Comparison of ENCODE assay signal across 22 cellular contexts in genomic region chr22:49943771-49944398, GRCh38. TPM values are rescaled to one million over a fixed set of nuclear protein-coding genes. Genes with fewer than 3 reads are reported as not detected.
DNase-seq lines count a peak whose midpoint lies in the region; ATAC-seq and TF ChIP-seq lines count a peak whose summit lies in the region.
"Had no signal": no experiment of that assay in that cellular context is flagged by ENCODE, and none has a peak within 500 bp of the region (broad histone marks: within the 10 kb centered on the region; RNA-seq: fewer than 3 reads in every experiment).

No MANE protein-coding gene starts in this region.

- TF ChIP-seq CTCF in A673 (conservative IDR thresholded peaks at IDR 0.05; ENCODE audit: low read depth, low read length) (no peak), natural killer cell (IDR thresholded peaks at IDR 0.05) (no peak), left lung (IDR thresholded peaks at IDR 0.05) (no peak)

- H3K27me3 ChIP-seq in A673 (replicated peaks; ENCODE audit: insufficient read depth, low read depth, low read length, poor library complexity): no peaks in the 10 kb centered on the region
- H3K27me3 ChIP-seq in CD4-positive, alpha-beta memory T cell (ENCODE audit: insufficient read depth, low read length): no peaks in the 10 kb centered on the region
- no peaks in the 10 kb centered on the region for H3K27me3 ChIP-seq in left lung
- H3K27me3 ChIP-seq: ascending aorta, gastroesophageal sphincter, SJSA1 had no signal

- peak in 1 of 3 donors; percentile 19 for ATAC-seq in natural killer cell
- no peak for ATAC-seq in SK-N-SH treated with all-trans-retinoic acid at 6 μM for 48 hours
- ATAC-seq in left colon: no peak
- ATAC-seq in left lung: no peak
- ATAC-seq: activated T-helper 17 cell treated with anti-CD3 and anti-CD28 coated beads, Interleukin-2, amount 50 U/mL, for 72 hours; gastroesophageal sphincter had no signal

- H3K4me3 Mint-ChIP-seq in CD4-positive, alpha-beta memory T cell: no peak overlapping the region
- H3K4me3 Mint-ChIP-seq in activated CD4-positive, alpha-beta memory T cell treated with anti-CD3 and anti-CD28 coated beads for 36 hours: peak overlapping the region; percentile 55
- H3K4me3 Mint-ChIP-seq in natural killer cell: no peak overlapping the region
- H3K4me3 Mint-ChIP-seq: activated T-helper 17 cell treated with anti-CD3 and anti-CD28 coated beads, Interleukin-2, amount 50 U/mL, for 72 hours; HFFc6; nephron had no signal

- POLR2A ChIA-PET in A673 (lab: Charles Lee; ENCODE audit: low non-redundant PET): no interaction called here
- POLR2A ChIA-PET in CD4-positive, alpha-beta memory T cell (lab: Charles Lee; ENCODE audit: partially characterized antibody): interaction anchor here (1.0 to 1.5 kb wide), 3 partner anchors 8 to 23 kb away, joined by 3 to 4 read pairs (median 3); no protein-coding TSS in a partner anchor
- POLR2A ChIA-PET in activated CD4-positive, alpha-beta memory T cell treated with anti-CD3 and anti-CD28 coated beads for 36 hours (lab: Charles Lee): interaction anchor here (1.0 kb wide), 1 partner anchor 18 kb away, joined by 3 read pairs; no protein-coding TSS in a partner anchor

- CTCF ChIA-PET in A673 (lab: Charles Lee): no interaction called here
- CTCF ChIA-PET in CD4-positive, alpha-beta memory T cell (lab: Charles Lee; ENCODE audit: partially characterized antibody): no interaction called here
- CTCF ChIA-PET in activated CD4-positive, alpha-beta memory T cell treated with anti-CD3 and anti-CD28 coated beads for 36 hours (lab: Charles Lee): no interaction called here

- peak overlapping the region in 2 of 7 donors; percentile 37 to 70 for H3K27ac Mint-ChIP-seq in CD4-positive, alpha-beta memory T cell
- H3K27ac Mint-ChIP-seq in activated CD4-positive, alpha-beta memory T cell treated with anti-CD3 and anti-CD28 coated beads for 36 hours: peak overlapping the region; percentile 60
- peak overlapping the region; percentile 54 to 84 for H3K27ac Mint-ChIP-seq in natural killer cell
- H3K27ac Mint-ChIP-seq: activated T-helper 17 cell treated with anti-CD3 and anti-CD28 coated beads, Interleukin-2, amount 50 U/mL, for 72 hours; HFFc6; nephron had no signal

- no TSS peak for BruUV-seq in A673 (replicated peaks; lab: Mats Ljungman, UMichigan)

- peaks cover 8 to 26% (median 11%) of the 10 kb centered on the region in 4 donors for H3K4me1 Mint-ChIP-seq in CD4-positive, alpha-beta memory T cell
- H3K4me1 Mint-ChIP-seq in activated CD4-positive, alpha-beta memory T cell treated with anti-CD3 and anti-CD28 coated beads for 36 hours (ENCODE audit: low read depth): peaks cover 19% of the 10 kb centered on the region
- peaks cover 0 to 18% of the 10 kb centered on the region in 2 donors for H3K4me1 Mint-ChIP-seq in natural killer cell
- H3K4me1 Mint-ChIP-seq: activated T-helper 17 cell treated with anti-CD3 and anti-CD28 coated beads, Interleukin-2, amount 50 U/mL, for 72 hours had no signal

- H3K4me1 ChIP-seq in A673 (ENCODE audit: insufficient read depth, low read length, poor library complexity, severe bottlenecking): peaks cover 22% of the 10 kb centered on the region
- H3K4me1 ChIP-seq in CD4-positive, alpha-beta memory T cell (ENCODE audit: insufficient read depth, low read length): peaks cover 18% of the 10 kb centered on the region
- peaks cover 0 to 26% of the 10 kb centered on the region in 2 donors for H3K4me1 ChIP-seq in left lung
- H3K4me1 ChIP-seq: ascending aorta, SJSA1 had no signal

- no peaks in the 10 kb centered on the region for H3K27me3 Mint-ChIP-seq in CD4-positive, alpha-beta memory T cell
- H3K27me3 Mint-ChIP-seq in activated CD4-positive, alpha-beta memory T cell treated with anti-CD3 and anti-CD28 coated beads for 36 hours: no peaks in the 10 kb centered on the region
- no peaks in the 10 kb centered on the region for H3K27me3 Mint-ChIP-seq in natural killer cell (ENCODE audit: low read depth in 2 of 2)
- H3K27me3 Mint-ChIP-seq: activated T-helper 17 cell treated with anti-CD3 and anti-CD28 coated beads, Interleukin-2, amount 50 U/mL, for 72 hours had no signal

- H3K36me3 ChIP-seq in A673 (ENCODE audit: insufficient read depth, low read length, poor library complexity, severe bottlenecking) (no peaks in the 10 kb centered on the region), left lung (no peaks in the 10 kb centered on the region)
- H3K36me3 ChIP-seq in CD4-positive, alpha-beta memory T cell (ENCODE audit: insufficient read depth, low read length): no peaks in the 10 kb centered on the region
- H3K36me3 ChIP-seq: ascending aorta, gastroesophageal sphincter, SJSA1 had no signal

- no peaks in the 10 kb centered on the region for H3K36me3 Mint-ChIP-seq in CD4-positive, alpha-beta memory T cell
- H3K36me3 Mint-ChIP-seq in activated CD4-positive, alpha-beta memory T cell treated with anti-CD3 and anti-CD28 coated beads for 36 hours: no peaks in the 10 kb centered on the region
- H3K36me3 Mint-ChIP-seq in natural killer cell: no peaks in the 10 kb centered on the region

- H3K9me3 Mint-ChIP-seq in CD4-positive, alpha-beta memory T cell: peaks cover 0 to 4% (median 0%) of the 10 kb centered on the region in 8 donors
- no peaks in the 10 kb centered on the region for H3K9me3 Mint-ChIP-seq in activated CD4-positive, alpha-beta memory T cell treated with anti-CD3 and anti-CD28 coated beads for 36 hours
- H3K9me3 Mint-ChIP-seq in natural killer cell: no peaks in the 10 kb centered on the region
- H3K9me3 Mint-ChIP-seq: activated T-helper 17 cell treated with anti-CD3 and anti-CD28 coated beads, Interleukin-2, amount 50 U/mL, for 72 hours; HFFc6; nephron had no signal

- H3K27ac ChIP-seq in A673 (ENCODE audit: low read depth, low read length, poor library complexity, severe bottlenecking) (peak overlapping the region; percentile 82), left lung (peak overlapping the region in 1 of 2 donors; percentile 45)
- peak overlapping the region; percentile 83 for H3K27ac ChIP-seq in CD4-positive, alpha-beta memory T cell (ENCODE audit: low read depth, low read length)
- H3K27ac ChIP-seq: ascending aorta, C4-2B, coronary artery, epithelial cell of prostate, gastroesophageal sphincter, SJSA1 had no signal

- H3K9me3 ChIP-seq in A673 (ENCODE audit: low read depth, low read length, poor library complexity, severe bottlenecking): no peaks in the 10 kb centered on the region
- no peaks in the 10 kb centered on the region for H3K9me3 ChIP-seq in CD4-positive, alpha-beta memory T cell (ENCODE audit: control insufficient read depth in 1 of 2, low read length in 2 of 2)
- no peaks in the 10 kb centered on the region for H3K9me3 ChIP-seq in left lung
- H3K9me3 ChIP-seq: ascending aorta, gastroesophageal sphincter, SJSA1 had no signal

- H3K4me3 ChIP-seq in A673 (ENCODE audit: low read depth, low read length, poor library complexity, severe bottlenecking): peak overlapping the region; percentile 2
- no peak overlapping the region for H3K4me3 ChIP-seq in CD4-positive, alpha-beta memory T cell (ENCODE audit: low read length in 2 of 2)
- H3K4me3 ChIP-seq in left lung: no peak overlapping the region
- H3K4me3 ChIP-seq: ascending aorta, coronary artery, gastroesophageal sphincter, SJSA1 had no signal

- DNase-seq in A673 (ENCODE audit: low spot score) (no peak), natural killer cell (no peak), left colon (no peak), left lung (no peak)
- DNase-seq in CD4-positive, alpha-beta memory T cell: no peak
- no peak for DNase-seq in activated CD4-positive, alpha-beta memory T cell treated with anti-CD3 and anti-CD28 coated beads for 36 hours
- DNase-seq: activated CD4-positive, alpha-beta T cell treated with anti-CD3 and anti-CD28 coated beads, Interleukin-2, amount 50 U/mL, for 4 hours; DMS79 treated with DMSO at 0.1 percent for 48 hours; HFFc6; NCI-H2029 treated with DMSO at 0.1 percent for 48 hours; NCI-H510A treated with DMSO at 0.1 percent for 48 hours; OCI-M1; substantia nigra had no signal

- intact Hi-C loops in A673 (cut with micrococcal nuclease; ENCODE audit: unreplicated experiment) (no loop called here), natural killer cell (cut with micrococcal nuclease) (no loop called here), left colon (cut with DNase I, micrococcal nuclease) (no loop called here), left lung (cut with DNase I) (no loop called here)
- intact Hi-C loops in CD4-positive, alpha-beta memory T cell (cut with micrococcal nuclease): no loop called here
- intact Hi-C loops in activated CD4-positive, alpha-beta memory T cell treated with anti-CD3 and anti-CD28 coated beads for 36 hours (cut with micrococcal nuclease): no loop called here

TF ChIP-seq in SK-N-SH treated with all-trans-retinoic acid at 6 μM for 48 hours, 23 proteins besides CTCF, POLR2A, EP300 and RAD21 (continues in another document):
- no peak for TF ChIP-seq OSR1 (CRISPR knock-in tag; IDR thresholded peaks at IDR 0.05)
- no peak for TF ChIP-seq ZNF70 (CRISPR knock-in tag; IDR thresholded peaks at IDR 0.05)
- no peak for TF ChIP-seq TCF4 (CRISPR knock-in tag; IDR thresholded peaks at IDR 0.05; ENCODE audit: borderline replicate concordance)
- no peak for TF ChIP-seq PPARA (CRISPR knock-in tag; IDR thresholded peaks at IDR 0.05; ENCODE audit: borderline replicate concordance)
- no peak for TF ChIP-seq ZFP30 (CRISPR knock-in tag; IDR thresholded peaks at IDR 0.05)

RNA-seq across cellular contexts. Expression of gene PIM3, which starts 16.7 kb away (rescaled TPM):
- total RNA-seq in A673 (2021) (70.9 and 71.3 TPM in 2 replicates), natural killer cell (100 to 1,000 TPM; 107 to 130 (median 129) TPM), left colon (100 to 1,000 TPM in 1 of 2 donors, 10 to 100 TPM in 1; 45.6 to 201 TPM), left lung (100 to 1,000 TPM in 1 of 2 donors, 10 to 100 TPM in 1; 80.6 to 129 TPM)
- 10 to 100 TPM; 58.8 to 62.3 TPM for total RNA-seq in CD4-positive, alpha-beta memory T cell
- 10 to 100 TPM; 48.1 to 49.7 TPM for polyA plus RNA-seq in CD4-positive, alpha-beta memory T cell
- 100 to 1,000 TPM; 222 to 231 TPM for total RNA-seq in activated CD4-positive, alpha-beta memory T cell treated with anti-CD3 and anti-CD28 coated beads for 36 hours

RNA-seq across cellular contexts. Expression of gene CRELD2, which starts 25.5 kb away (rescaled TPM):
- total RNA-seq in A673 (2021): 54.1 and 54.7 TPM in 2 replicates
- total RNA-seq in CD4-positive, alpha-beta memory T cell: 10 to 100 TPM; 36.0 to 36.2 TPM
- 10 to 100 TPM; 40.2 to 46.1 TPM for polyA plus RNA-seq in CD4-positive, alpha-beta memory T cell
- total RNA-seq in activated CD4-positive, alpha-beta memory T cell treated with anti-CD3 and anti-CD28 coated beads for 36 hours: 10 to 100 TPM; 29.8 to 30.7 TPM
- total RNA-seq in natural killer cell: 10 to 100 TPM; 45.1 to 69.8 (median 48.5) TPM
- 10 to 100 TPM; 36.7 to 53.8 TPM for total RNA-seq in left colon
- 10 to 100 TPM; 59.7 to 79.7 TPM for total RNA-seq in left lung

RNA-seq across cellular contexts. Expression of gene ALG12, which starts 25.6 kb away (rescaled TPM):
- total RNA-seq in A673 (2021) (18.6 and 19.8 TPM in 2 replicates), natural killer cell (10 to 100 TPM; 17.2 to 22.7 (median 19.2) TPM), left colon (10 to 100 TPM; 22.8 to 27.9 TPM), left lung (10 to 100 TPM; 29.4 to 35.2 TPM)
- total RNA-seq in CD4-positive, alpha-beta memory T cell: 10 to 100 TPM; 19.6 to 27.2 TPM
- polyA plus RNA-seq in CD4-positive, alpha-beta memory T cell: 10 to 100 TPM; 16.9 to 19.0 TPM
- total RNA-seq in activated CD4-positive, alpha-beta memory T cell treated with anti-CD3 and anti-CD28 coated beads for 36 hours: 10 to 100 TPM; 12.4 to 13.8 TPM
